26 cellular contexts compared by ENCODE assay signal in the genomic region with DNA sequence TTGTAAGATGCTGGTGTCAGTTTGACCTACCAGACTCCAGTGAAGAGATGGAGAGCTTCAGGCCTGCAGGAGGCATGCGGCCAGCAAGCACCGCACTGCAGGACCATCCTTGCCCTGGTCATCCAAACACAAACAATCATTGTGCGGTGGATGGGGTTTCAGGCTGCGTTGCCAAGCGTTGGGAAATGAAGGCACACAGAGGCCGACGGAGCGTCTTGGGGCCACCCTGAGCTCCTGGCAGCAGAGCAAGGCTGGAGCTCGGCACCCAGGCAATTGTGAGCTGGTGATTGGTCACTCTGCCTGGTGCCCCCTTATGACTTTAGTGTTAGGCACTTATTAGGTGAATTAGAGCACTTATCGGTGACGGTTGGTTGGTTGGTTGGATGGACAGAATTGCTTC.
"Had no signal": no experiment of that assay in that cellular context is flagged by ENCODE, and none has a peak within 500 bp of the region (broad histone marks: within the 10 kb centered on the region; RNA-seq: fewer than 3 reads in every experiment).

No MANE protein-coding gene starts in this region.

- DNase-seq: IMR-90; Karpas-422; KG1; MG63; NCI-H1092; NCI-H1105 treated with DMSO at 0.1 percent for 48 hours; NCI-H1417 treated with DMSO at 0.1 percent for 48 hours; NCI-H146; NCI-H1694 treated with DMSO at 0.1 percent for 48 hours; NCI-H1930; NCI-H2081; NCI-H2171; NCI-H226; NCI-H446; NCI-H510A; NCI-H524 treated with DMSO at 0.1 percent for 48 hours; NCI-H69; NCI-H774; NK-92 treated with Interleukin-12 subunit alpha and Interleukin-12 subunit beta, amount 100 ng/mL, for 24 hours; PC-3; SHP77 treated with DMSO at 0.1 percent for 48 hours; SJCRH30 had no signal

- ATAC-seq: HepG2, Panc1, PC-3, Right ventricle myocardium inferior, SK-N-SH treated with all-trans-retinoic acid at 6 μM for 48 hours had no signal

- H3K36me3 ChIP-seq: MG63, SJCRH30 had no signal

- H3K27me3 ChIP-seq: MG63, SJCRH30 had no signal

- H3K4me3 ChIP-seq: MG63, SJCRH30 had no signal

- H3K27ac ChIP-seq: SJCRH30 had no signal

- H3K9me3 ChIP-seq: MG63, SJCRH30 had no signal

- H3K4me1 ChIP-seq: SJCRH30 had no signal
